In genomic region chr1:18957136-18957521, GRCh38 we compare ENCODE assay signal across 8 cellular contexts. TPM values are rescaled to one million over a fixed set of nuclear protein-coding genes. Genes with fewer than 3 reads are reported as not detected.
DNase-seq lines count a peak whose midpoint lies in the region; ATAC-seq, FAIRE-seq and TF ChIP-seq lines count a peak whose summit lies in the region.

No MANE protein-coding gene starts in this region.

- DNase-seq in prostate gland (ENCODE audit: low spot score) (no peak), frontal cortex (ENCODE audit: low spot score in 2 of 2) (no peak), NCI-H1930 (lab: John Stamatoyannopoulos, UW) (no peak), NCI-H510A treated with DMSO at 0.1 percent for 48 hours (lab: John Stamatoyannopoulos, UW) (no peak)

- WGBS in gastroesophageal sphincter (ENCODE audit: low coverage in 1 of 2), 2 donors, result 60% methylated on average over 2 of the region's 27 CpGs; no CpG with 5 or more reads in 1 of the 2 donors
- WGBS in prostate gland, result 20% methylated on average over 15 of the region's 27 CpGs

- no peak for FAIRE-seq in frontal cortex (lab: Jason Lieb, UNC)

- H3K9ac ChIP-seq in SU-DHL-6 (ENCODE audit: low read length), result no peak overlapping the region

- no peak overlapping the region for H3K27ac ChIP-seq in SU-DHL-6 (ENCODE audit: low read depth, low read length)
- H3K27ac ChIP-seq in gastroesophageal sphincter, result peak overlapping the region in 3 of 4 donors; percentile 92 to 97 (median 92)
- H3K27ac ChIP-seq in prostate gland, result peak overlapping the region; percentile 77 to 78

- no peak overlapping the region for H2AFZ ChIP-seq in SU-DHL-6 (ENCODE audit: low read depth, low read length, severe bottlenecking)

- no peaks in the 10 kb centered on the region for H3K9me2 ChIP-seq in SU-DHL-6 (replicated peaks; ENCODE audit: insufficient read depth, low read length)

- TF ChIP-seq CTCF in SU-DHL-6 (IDR thresholded peaks at IDR 0.05; ENCODE audit: insufficient read depth, low read length, poor library complexity, severe bottlenecking) (no peak), gastroesophageal sphincter (IDR thresholded peaks at IDR 0.05) (no peak), prostate gland (IDR thresholded peaks at IDR 0.05) (no peak)

- H3K9me3 ChIP-seq in SU-DHL-6 (ENCODE audit: insufficient read depth, low read length), result no peaks in the 10 kb centered on the region
- no peaks in the 10 kb centered on the region for H3K9me3 ChIP-seq in gastroesophageal sphincter
- no peaks in the 10 kb centered on the region for H3K9me3 ChIP-seq in prostate gland

- intact Hi-C loops in prostate gland (cut with DNase I), result loop anchor here (10.0 kb wide), 1 partner anchor 52 kb away; the partner anchor contains the start of gene ALDH4A1

- no peaks in the 10 kb centered on the region for H3K79me2 ChIP-seq in SU-DHL-6 (ENCODE audit: insufficient read depth, low read length)

- H3K36me3 ChIP-seq in SU-DHL-6 (ENCODE audit: low read length) (no peaks in the 10 kb centered on the region), gastroesophageal sphincter (no peaks in the 10 kb centered on the region), prostate gland (no peaks in the 10 kb centered on the region)

- no peaks in the 10 kb centered on the region for H3F3A ChIP-seq in SU-DHL-6 (ENCODE audit: insufficient read depth)

- no peaks in the 10 kb centered on the region for H3K27me3 ChIP-seq in SU-DHL-6 (ENCODE audit: low read length)
- H3K27me3 ChIP-seq in gastroesophageal sphincter, result no peaks in the 10 kb centered on the region
- H3K27me3 ChIP-seq in prostate gland (replicated peaks; ENCODE audit: insufficient read depth), result no peaks in the 10 kb centered on the region

- no peak for TF ChIP-seq EP300 in gastroesophageal sphincter (IDR thresholded peaks at IDR 0.05)

- TF ChIP-seq POLR2A in gastroesophageal sphincter (IDR thresholded peaks at IDR 0.05), result no peak
- no peak for TF ChIP-seq POLR2A in prostate gland (IDR thresholded peaks at IDR 0.05)

- no peaks in the 10 kb centered on the region for H4K20me1 ChIP-seq in SU-DHL-6 (ENCODE audit: low read depth, low read length)

- peak overlapping the region; percentile 39 for H3K4me2 ChIP-seq in SU-DHL-6 (ENCODE audit: low read depth, low read length, poor library complexity, severe bottlenecking)

- no peak overlapping the region for H3K4me3 ChIP-seq in SU-DHL-6 (ENCODE audit: insufficient read depth, low read length, poor library complexity, severe bottlenecking)
- H3K4me3 ChIP-seq in gastroesophageal sphincter, result peak overlapping the region; percentile 89 to 90
- peak overlapping the region; percentile 43 to 73 for H3K4me3 ChIP-seq in prostate gland

- peaks cover 0 to 46% (median 19%) of the 10 kb centered on the region in 3 donors for H3K4me1 ChIP-seq in gastroesophageal sphincter
- H3K4me1 ChIP-seq in prostate gland (replicated peaks), result peaks cover 12% of the 10 kb centered on the region

- peak; percentile 0 for ATAC-seq in GM18867 (IDR thresholded peaks at IDR 0.05; ENCODE audit: unreplicated experiment)
- ATAC-seq in gastroesophageal sphincter, result no peak
- no peak for ATAC-seq in HG02759 (IDR thresholded peaks at IDR 0.05; ENCODE audit: unreplicated experiment)

RNA-seq across cellular contexts. Expression of gene IFFO2, which starts 0.7 kb away (rescaled TPM):
- total RNA-seq in gastroesophageal sphincter (10 to 100 TPM in 3 of 4 donors, 1 to 10 TPM in 1; 9.3 to 18.4 (median 12.7) TPM), prostate gland (10 to 100 TPM; 13.6 to 20.4 TPM), frontal cortex (7.7 TPM)

RNA-seq across cellular contexts. Expression of gene ALDH4A1, which starts 54.8 kb away (rescaled TPM):
- total RNA-seq in gastroesophageal sphincter, result 10 to 100 TPM; 19.9 to 24.8 (median 22.5) TPM
- 10 to 100 TPM; 15.7 to 58.4 TPM for total RNA-seq in prostate gland
- 4.5 TPM for total RNA-seq in frontal cortex
